1 cellular context compared by ENCODE assay signal in genomic region chr18:12838178-12838634, GRCh38.
A peak's percentile ranks its signal among the peaks of the same experiment; 100 is the strongest.
TF ChIP-seq lines count a peak whose summit lies in the region.

No MANE protein-coding gene starts in this region.

TF ChIP-seq in HepG2, 621 proteins besides CTCF, POLR2A, EP300 and RAD21 (continued from another document and continues in another):
- no peak for TF ChIP-seq ZNF142 (CRISPR knock-in tag; IDR thresholded peaks at IDR 0.05)
- TF ChIP-seq PATZ1 (CRISPR knock-in tag; IDR thresholded peaks at IDR 0.05) = peak; percentile 42; the same call in 1 of the 2 replicates
- TF ChIP-seq TBX2 (CRISPR knock-in tag; IDR thresholded peaks at IDR 0.05; ENCODE audit: borderline replicate concordance) = peak; percentile 38; the same call in 1 of the 2 replicates
- no peak for TF ChIP-seq TRIM24 (CRISPR knock-in tag; IDR thresholded peaks at IDR 0.05)
- TF ChIP-seq ZNF496 (CRISPR knock-in tag; IDR thresholded peaks at IDR 0.05; ENCODE audit: insufficient replicate concordance) = no peak
- no peak for TF ChIP-seq RFXANK (CRISPR knock-in tag; IDR thresholded peaks at IDR 0.05)
- TF ChIP-seq SIX1 (CRISPR knock-in tag; IDR thresholded peaks at IDR 0.05; ENCODE audit: borderline replicate concordance) = peak; percentile 53; the same call in 1 of the 2 replicates
- TF ChIP-seq THAP11 (CRISPR knock-in tag; IDR thresholded peaks at IDR 0.05) = peak; percentile 49
- peak; percentile 40; the same call in 1 of the 2 replicates for TF ChIP-seq ZGPAT (CRISPR knock-in tag; IDR thresholded peaks at IDR 0.05)
- TF ChIP-seq MXI1 (IDR thresholded peaks at IDR 0.05; ENCODE audit: borderline replicate concordance, low read depth, low read length) = peak; percentile 48; the same call in 1 of the 3 replicates
- TF ChIP-seq ZNF335 (CRISPR knock-in tag; IDR thresholded peaks at IDR 0.05) = 0 out of 2 replicates have a peak, but pooled peaks have one; percentile 43
- 0 out of 2 replicates have a peak, but pooled peaks have one; percentile 27 for TF ChIP-seq HNRNPL (IDR thresholded peaks at IDR 0.05; ENCODE audit: low read depth, low read length)
- peak; percentile 99 for TF ChIP-seq CEBPB (IDR thresholded peaks at IDR 0.05; ENCODE audit: borderline replicate concordance, low read depth, low read length)
- TF ChIP-seq CEBPG (CRISPR knock-in tag; IDR thresholded peaks at IDR 0.05) = peak; percentile 96
- TF ChIP-seq POLR2AphosphoS2 (IDR thresholded peaks at IDR 0.05; ENCODE audit: low read depth, low read length) = no peak
- TF ChIP-seq SAP130 (CRISPR knock-in tag; IDR thresholded peaks at IDR 0.05; ENCODE audit: low read depth) = peak; percentile 66
- peak; percentile 65 for TF ChIP-seq DMAP1 (CRISPR knock-in tag; IDR thresholded peaks at IDR 0.05)
- no peak for TF ChIP-seq DMTF1 (CRISPR knock-in tag; IDR thresholded peaks at IDR 0.05)
- peak; percentile 45; the same call in 1 of the 2 replicates for TF ChIP-seq HMG20B (CRISPR knock-in tag; conservative IDR thresholded peaks at IDR 0.05)
- 0 out of 2 replicates have a peak, but pooled peaks have one; percentile 38 for TF ChIP-seq NFIC (IDR thresholded peaks at IDR 0.05; ENCODE audit: low read length)
- TF ChIP-seq GLI4 (CRISPR knock-in tag; IDR thresholded peaks at IDR 0.05; ENCODE audit: borderline replicate concordance) = no peak
- peak; percentile 83 for TF ChIP-seq HIC2 (CRISPR knock-in tag; IDR thresholded peaks at IDR 0.05; ENCODE audit: low read depth)
- TF ChIP-seq HOMEZ (CRISPR knock-in tag; IDR thresholded peaks at IDR 0.05; ENCODE audit: low read depth) = peak; percentile 50; the same call in 1 of the 2 replicates
- TF ChIP-seq ZNF101 (CRISPR knock-in tag; IDR thresholded peaks at IDR 0.05; ENCODE audit: borderline replicate concordance, low read depth) = no peak
- no peak; the same call in 1 of the 2 replicates for TF ChIP-seq ZNF792 (CRISPR knock-in tag; IDR thresholded peaks at IDR 0.05)
- no peak for TF ChIP-seq TCF7 (IDR thresholded peaks at IDR 0.05; ENCODE audit: low read depth)
- 0 out of 2 replicates have a peak, but pooled peaks have one; percentile 11 for TF ChIP-seq MED1 (CRISPR knock-in tag; IDR thresholded peaks at IDR 0.05)
- peak; percentile 36; the same call in 1 of the 2 replicates for TF ChIP-seq CBX5 (CRISPR knock-in tag; IDR thresholded peaks at IDR 0.05; ENCODE audit: borderline replicate concordance)
- TF ChIP-seq TFDP2 (CRISPR knock-in tag; IDR thresholded peaks at IDR 0.05) = peak; percentile 42; the same call in 1 of the 2 replicates
- TF ChIP-seq NCOR1 (IDR thresholded peaks at IDR 0.05; ENCODE audit: borderline replicate concordance, low read length) = peak; percentile 34; the same call in 1 of the 2 replicates
- TF ChIP-seq SOX6 (IDR thresholded peaks at IDR 0.05) = no peak
- 0 out of 2 replicates have a peak, but pooled peaks have one; percentile 18 for TF ChIP-seq SOX6 (CRISPR knock-in tag; IDR thresholded peaks at IDR 0.05)
- no peak for TF ChIP-seq ZNF776 (CRISPR knock-in tag; IDR thresholded peaks at IDR 0.05)
- TF ChIP-seq KAT8 (CRISPR knock-in tag; IDR thresholded peaks at IDR 0.05) = 0 out of 2 replicates have a peak, but pooled peaks have one; percentile 15
- peak; percentile 79 for TF ChIP-seq GATAD2A (CRISPR knock-in tag; IDR thresholded peaks at IDR 0.05)
- TF ChIP-seq ZNF644 (CRISPR knock-in tag; IDR thresholded peaks at IDR 0.05; ENCODE audit: low read depth) = peak; percentile 62; the same call in 1 of the 2 replicates
- TF ChIP-seq DBP (CRISPR knock-in tag; IDR thresholded peaks at IDR 0.05; ENCODE audit: not compliant biosample characterization) = no peak
- peak; percentile 52; the same call in 1 of the 2 replicates for TF ChIP-seq MYC (CRISPR knock-in tag; IDR thresholded peaks at IDR 0.05; ENCODE audit: borderline replicate concordance)
- peak; percentile 63 for TF ChIP-seq FOSL2 (CRISPR knock-in tag; IDR thresholded peaks at IDR 0.05)
- peak; percentile 27; the same call in 1 of the 2 replicates for TF ChIP-seq TBX3 (IDR thresholded peaks at IDR 0.05; ENCODE audit: borderline replicate concordance)
- 0 out of 2 replicates have a peak, but pooled peaks have one; percentile 52 for TF ChIP-seq ZNF761 (CRISPR knock-in tag; conservative IDR thresholded peaks at IDR 0.05)
- TF ChIP-seq ELF3 (CRISPR knock-in tag; IDR thresholded peaks at IDR 0.05) = peak; percentile 76
- peak; percentile 41; the same call in 1 of the 2 replicates for TF ChIP-seq SOX5 (CRISPR knock-in tag; IDR thresholded peaks at IDR 0.05; ENCODE audit: borderline replicate concordance)
- no peak for TF ChIP-seq REL (CRISPR knock-in tag; conservative IDR thresholded peaks at IDR 0.05)
- 0 out of 2 replicates have a peak, but pooled peaks have one; percentile 32 for TF ChIP-seq ZNF580 (CRISPR knock-in tag; IDR thresholded peaks at IDR 0.05; ENCODE audit: borderline replicate concordance, low read depth)
- TF ChIP-seq FOXA3 (CRISPR knock-in tag; IDR thresholded peaks at IDR 0.05) = peak; percentile 22; the same call in 1 of the 2 replicates
